In the genomic region with DNA sequence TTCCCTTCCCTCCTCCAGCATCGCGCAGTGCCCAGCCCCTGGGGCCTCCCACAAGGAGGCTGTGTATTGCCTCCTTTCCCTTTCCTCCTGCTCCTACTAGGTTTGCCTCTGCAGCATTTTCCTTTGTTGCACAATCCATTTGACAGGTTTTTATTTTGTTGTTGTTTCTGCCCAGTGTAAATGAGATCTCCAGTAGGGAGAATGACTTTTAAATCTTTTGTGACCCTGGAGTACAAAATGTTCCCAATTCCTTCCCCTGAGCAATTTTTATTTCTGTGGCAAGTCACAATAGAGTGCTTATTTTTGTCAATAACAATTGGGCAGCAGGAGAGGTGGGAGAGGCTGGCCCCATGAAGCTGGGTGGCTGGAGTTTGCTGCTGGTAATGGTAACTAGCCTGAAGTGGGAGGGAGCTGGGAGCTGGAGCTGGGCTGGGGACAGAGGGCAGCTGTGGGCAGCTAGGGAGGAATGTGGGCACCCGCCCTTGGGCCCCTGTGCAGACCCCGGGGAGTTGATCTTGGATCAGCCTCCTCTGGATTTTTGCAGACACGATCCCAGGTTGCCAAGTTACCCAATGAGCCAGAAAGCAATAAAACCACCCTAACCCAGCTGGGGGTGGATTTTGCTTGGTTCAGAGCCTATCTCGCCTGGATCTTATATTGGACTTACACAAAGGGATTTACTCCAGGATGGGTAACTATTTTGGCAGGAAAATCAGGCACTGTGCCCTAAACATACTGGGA, we compare ENCODE assay signal across 22 cellular contexts.
A peak's percentile ranks its signal among the peaks of the same experiment; 100 is the strongest.
DNase-seq lines count a peak whose midpoint lies in the region; ATAC-seq and TF ChIP-seq lines count a peak whose summit lies in the region.
"Had no signal": no experiment of that assay in that cellular context is flagged by ENCODE, and none has a peak within 500 bp of the region (broad histone marks: within the 10 kb centered on the region; RNA-seq: fewer than 3 reads in every experiment).

No MANE protein-coding gene starts in this region.

- H3K4me1 ChIP-seq in gastroesophageal sphincter (no peaks in the 10 kb centered on the region), BE2C (no peaks in the 10 kb centered on the region), spleen (no peaks in the 10 kb centered on the region)
- H3K4me1 ChIP-seq in CD8-positive, alpha-beta memory T cell (ENCODE audit: insufficient read depth, low read length): no peaks in the 10 kb centered on the region
- H3K4me1 ChIP-seq: Caco-2, Peyer's patch had no signal

- intact Hi-C loops in spleen (cut with DNase I; ENCODE audit: low total_unique reads): loop anchor here (10.0 kb wide), 1 partner anchor 605 kb away; no protein-coding TSS in a partner anchor

- POLR2A ChIA-PET in CD8-positive, alpha-beta memory T cell (lab: Charles Lee): no interaction called here

- H3K4me3 Mint-ChIP-seq in CD8-positive, alpha-beta memory T cell: no peak overlapping the region
- H3K4me3 Mint-ChIP-seq: activated CD4-positive, alpha-beta T cell treated with anti-CD3 and anti-CD28 coated beads, Interleukin-2, amount 10 ng/mL, durations not matched to agents 7 days and 5 days; effector memory CD8-positive, alpha-beta T cell; neural crest cell; stimulated activated naive CD8-positive, alpha-beta T cell treated with anti-CD3 and anti-CD28 coated beads, Interleukin-15, amount 100 ng/mL, for 72 hours had no signal

- ATAC-seq in gastroesophageal sphincter (peak; percentile 41), GM21423 (IDR thresholded peaks at IDR 0.05; ENCODE audit: unreplicated experiment) (no peak)
- ATAC-seq: effector memory CD8-positive, alpha-beta T cell; SK-N-SH treated with all-trans-retinoic acid at 6 μM for 48 hours; stimulated activated naive CD8-positive, alpha-beta T cell treated with anti-CD3 and anti-CD28 coated beads, Interleukin-15, amount 100 ng/mL, for 72 hours had no signal

- DNase-seq in DMS79 (lab: John Stamatoyannopoulos, UW) (peak; percentile 57), NCI-H69 (lab: John Stamatoyannopoulos, UW) (peak; percentile 59), renal cortical epithelial cell (ENCODE audit: low read depth) (peak; percentile 89), BE2C (no peak), spleen (no peak)
- no peak for DNase-seq in CD8-positive, alpha-beta memory T cell
- DNase-seq: activated CD4-positive, alpha-beta T cell treated with anti-CD3 and anti-CD28 coated beads, Interleukin-2, amount 10 ng/mL, durations not matched to agents 7 days and 5 days; activated CD8-positive, alpha-beta memory T cell treated with anti-CD3 and anti-CD28 coated beads, Interleukin-2, amount 50 U/mL, for 48 hours; activated effector memory CD4-positive, alpha-beta T cell treated with anti-CD3 and anti-CD28 coated beads, Interleukin-2, amount 50 U/mL, for 16 hours; amniotic stem cell; Caco-2; effector memory CD8-positive, alpha-beta T cell; Kasumi-1; mesendoderm; NCI-H774; Peyer's patch; stimulated activated CD4-positive, alpha-beta T cell treated with anti-CD3 and anti-CD28 coated beads, Interleukin-1b, Interleukin-23, amount 100 ng/mL, for 48 hours; stimulated activated naive CD8-positive, alpha-beta T cell treated with anti-CD3 and anti-CD28 coated beads, Interleukin-15, amount 100 ng/mL, for 72 hours had no signal

- CTCF ChIA-PET in CD8-positive, alpha-beta memory T cell (lab: Charles Lee): no interaction called here

- no peaks in the 10 kb centered on the region for H3K4me1 Mint-ChIP-seq in CD8-positive, alpha-beta memory T cell
- H3K4me1 Mint-ChIP-seq: activated CD4-positive, alpha-beta T cell treated with anti-CD3 and anti-CD28 coated beads, Interleukin-2, amount 10 ng/mL, durations not matched to agents 7 days and 5 days; stimulated activated naive CD8-positive, alpha-beta T cell treated with anti-CD3 and anti-CD28 coated beads, Interleukin-15, amount 100 ng/mL, for 72 hours had no signal

- H3K4me3 ChIP-seq in gastroesophageal sphincter: no peak overlapping the region
- no peak overlapping the region for H3K4me3 ChIP-seq in BE2C (ENCODE audit: low read depth, low read length)
- no peak overlapping the region for H3K4me3 ChIP-seq in spleen
- H3K4me3 ChIP-seq in CD8-positive, alpha-beta memory T cell (ENCODE audit: low read length): no peak overlapping the region
- H3K4me3 ChIP-seq: Peyer's patch had no signal

- TF ChIP-seq POLR2A in gastroesophageal sphincter (IDR thresholded peaks at IDR 0.05) (no peak), spleen (IDR thresholded peaks at IDR 0.05) (no peak)

- H3K36me3 ChIP-seq in gastroesophageal sphincter: no peaks in the 10 kb centered on the region
- H3K36me3 ChIP-seq in BE2C: no peaks in the 10 kb centered on the region
- no peaks in the 10 kb centered on the region for H3K36me3 ChIP-seq in spleen
- H3K36me3 ChIP-seq in CD8-positive, alpha-beta memory T cell (ENCODE audit: insufficient read depth, low read length): no peaks in the 10 kb centered on the region
- H3K36me3 ChIP-seq: Peyer's patch had no signal

- H3K27me3 Mint-ChIP-seq in CD8-positive, alpha-beta memory T cell: peaks cover 0 to 4% of the 10 kb centered on the region in 2 donors
- H3K27me3 Mint-ChIP-seq: activated CD4-positive, alpha-beta T cell treated with anti-CD3 and anti-CD28 coated beads, Interleukin-2, amount 10 ng/mL, durations not matched to agents 7 days and 5 days; stimulated activated naive CD8-positive, alpha-beta T cell treated with anti-CD3 and anti-CD28 coated beads, Interleukin-15, amount 100 ng/mL, for 72 hours had no signal

- H3K27me3 ChIP-seq in gastroesophageal sphincter: no peaks in the 10 kb centered on the region
- H3K27me3 ChIP-seq in BE2C: no peaks in the 10 kb centered on the region
- H3K27me3 ChIP-seq in spleen (replicated peaks in 1 of 7): no peaks in the 10 kb centered on the region
- no peaks in the 10 kb centered on the region for H3K27me3 ChIP-seq in CD8-positive, alpha-beta memory T cell (ENCODE audit: insufficient read depth, low read length, poor library complexity, severe bottlenecking)
- H3K27me3 ChIP-seq: Peyer's patch had no signal

- WGBS in gastroesophageal sphincter (ENCODE audit: low coverage in 1 of 2), 2 donors: 50 to 80% methylated on average over 1 to 2 of the region's 6 CpGs
- WGBS in spleen, 5 donors: 80 to 85% (median 84%) methylated on average over 6 of the region's 6 CpGs

- H3K9me3 ChIP-seq in gastroesophageal sphincter: no peaks in the 10 kb centered on the region
- no peaks in the 10 kb centered on the region for H3K9me3 ChIP-seq in BE2C
- peaks cover 0 to 14% (median 7%) of the 10 kb centered on the region in 8 donors for H3K9me3 ChIP-seq in spleen
- no peaks in the 10 kb centered on the region for H3K9me3 ChIP-seq in CD8-positive, alpha-beta memory T cell (ENCODE audit: low read length)
- H3K9me3 ChIP-seq: Caco-2, Peyer's patch had no signal

- peaks cover 0 to 8% (median 0%) of the 10 kb centered on the region in 5 donors for H3K9me3 Mint-ChIP-seq in CD8-positive, alpha-beta memory T cell
- H3K9me3 Mint-ChIP-seq: effector memory CD8-positive, alpha-beta T cell had no signal

- no peak for TF ChIP-seq EP300 in gastroesophageal sphincter (IDR thresholded peaks at IDR 0.05)

- TF ChIP-seq CTCF in gastroesophageal sphincter (IDR thresholded peaks at IDR 0.05) (no peak), BE2C (IDR thresholded peaks at IDR 0.05; ENCODE audit: low read depth, low read length) (no peak), spleen (IDR thresholded peaks at IDR 0.05 in 8 of 11, conservative IDR thresholded peaks at IDR 0.05 in 3 of 11) (no peak)

- H3K27ac ChIP-seq in gastroesophageal sphincter: no peak overlapping the region
- no peak overlapping the region for H3K27ac ChIP-seq in spleen
- no peak overlapping the region for H3K27ac ChIP-seq in CD8-positive, alpha-beta memory T cell (ENCODE audit: low read depth, low read length)
- H3K27ac ChIP-seq: Peyer's patch had no signal

- H3K27ac Mint-ChIP-seq in CD8-positive, alpha-beta memory T cell: peak overlapping the region in 1 of 8 donors; percentile 29
- H3K27ac Mint-ChIP-seq: activated CD4-positive, alpha-beta T cell treated with anti-CD3 and anti-CD28 coated beads, Interleukin-2, amount 10 ng/mL, durations not matched to agents 7 days and 5 days had no signal

- peaks cover 0 to 11% (median 0%) of the 10 kb centered on the region in 3 donors for H3K36me3 Mint-ChIP-seq in CD8-positive, alpha-beta memory T cell

Comparison
In these comparisons a context has a peak if more than half of its experiments do, and no peak if none do; other contexts are left out.
1. DNase-seq: peak in DMS79 (single experiment), NCI-H69 (single experiment) and renal cortical epithelial cell (single experiment); none in BE2C (single experiment), spleen (single experiment) and CD8-positive, alpha-beta memory T cell (0 of 5).